In the genomic region with DNA sequence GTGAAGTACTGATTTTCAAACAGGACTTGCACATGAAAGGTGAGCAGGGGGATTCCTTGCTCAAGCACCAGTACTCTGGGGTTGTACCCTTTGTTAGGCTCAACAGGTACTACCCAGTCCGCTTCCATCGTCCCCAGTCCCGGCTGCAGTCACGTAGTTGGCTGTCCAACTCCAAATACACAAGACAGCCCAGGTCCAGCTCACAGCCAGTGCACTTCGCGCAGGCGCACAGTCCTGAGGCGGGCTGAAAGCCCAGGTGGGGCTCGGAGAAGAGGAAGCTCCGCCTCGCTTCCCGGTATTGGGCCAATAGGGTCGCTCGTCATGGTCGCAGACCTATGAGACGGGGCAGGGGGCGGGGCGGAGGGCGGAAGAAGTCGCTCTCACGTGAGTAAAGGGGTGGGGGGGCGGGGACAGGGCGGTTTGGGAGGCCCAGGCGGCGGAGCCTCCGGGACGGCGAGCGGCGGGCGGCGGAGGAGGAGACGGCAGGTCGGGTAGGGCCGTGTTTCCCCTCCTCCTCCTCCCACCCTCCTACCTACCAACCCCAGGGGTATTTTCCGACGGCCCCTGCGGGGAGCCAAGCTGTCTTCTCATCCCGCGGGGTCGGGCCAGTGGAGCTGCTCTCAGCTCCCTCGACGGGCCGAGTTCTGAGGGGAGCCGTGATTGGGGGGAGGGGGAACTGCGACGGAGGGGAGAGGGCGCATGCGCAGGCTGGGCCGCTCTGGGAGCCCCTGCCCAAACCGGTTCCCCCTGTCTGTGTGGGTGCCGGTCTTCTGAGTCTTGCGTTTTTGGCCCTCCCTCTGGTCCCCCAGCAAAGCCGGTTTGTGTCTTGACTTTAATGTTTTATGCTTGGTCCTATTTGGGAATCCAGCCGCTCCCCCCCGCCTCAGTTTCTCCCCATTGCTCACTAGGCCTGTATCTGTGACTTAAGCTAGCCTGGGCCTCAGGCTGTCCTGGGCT, we compare ENCODE assay signal across 1 cellular context.
TF ChIP-seq lines count a peak whose summit lies in the region.

A gene (plus strand): TSS at position 418 of the 957 bp plus-strand sequence. CDS start 16,040 bp downstream, outside the sequence.

TF ChIP-seq in HepG2, 621 proteins besides CTCF, POLR2A, EP300 and RAD21 (continued from another document and continues in another):
- TF ChIP-seq, protein P1, sequence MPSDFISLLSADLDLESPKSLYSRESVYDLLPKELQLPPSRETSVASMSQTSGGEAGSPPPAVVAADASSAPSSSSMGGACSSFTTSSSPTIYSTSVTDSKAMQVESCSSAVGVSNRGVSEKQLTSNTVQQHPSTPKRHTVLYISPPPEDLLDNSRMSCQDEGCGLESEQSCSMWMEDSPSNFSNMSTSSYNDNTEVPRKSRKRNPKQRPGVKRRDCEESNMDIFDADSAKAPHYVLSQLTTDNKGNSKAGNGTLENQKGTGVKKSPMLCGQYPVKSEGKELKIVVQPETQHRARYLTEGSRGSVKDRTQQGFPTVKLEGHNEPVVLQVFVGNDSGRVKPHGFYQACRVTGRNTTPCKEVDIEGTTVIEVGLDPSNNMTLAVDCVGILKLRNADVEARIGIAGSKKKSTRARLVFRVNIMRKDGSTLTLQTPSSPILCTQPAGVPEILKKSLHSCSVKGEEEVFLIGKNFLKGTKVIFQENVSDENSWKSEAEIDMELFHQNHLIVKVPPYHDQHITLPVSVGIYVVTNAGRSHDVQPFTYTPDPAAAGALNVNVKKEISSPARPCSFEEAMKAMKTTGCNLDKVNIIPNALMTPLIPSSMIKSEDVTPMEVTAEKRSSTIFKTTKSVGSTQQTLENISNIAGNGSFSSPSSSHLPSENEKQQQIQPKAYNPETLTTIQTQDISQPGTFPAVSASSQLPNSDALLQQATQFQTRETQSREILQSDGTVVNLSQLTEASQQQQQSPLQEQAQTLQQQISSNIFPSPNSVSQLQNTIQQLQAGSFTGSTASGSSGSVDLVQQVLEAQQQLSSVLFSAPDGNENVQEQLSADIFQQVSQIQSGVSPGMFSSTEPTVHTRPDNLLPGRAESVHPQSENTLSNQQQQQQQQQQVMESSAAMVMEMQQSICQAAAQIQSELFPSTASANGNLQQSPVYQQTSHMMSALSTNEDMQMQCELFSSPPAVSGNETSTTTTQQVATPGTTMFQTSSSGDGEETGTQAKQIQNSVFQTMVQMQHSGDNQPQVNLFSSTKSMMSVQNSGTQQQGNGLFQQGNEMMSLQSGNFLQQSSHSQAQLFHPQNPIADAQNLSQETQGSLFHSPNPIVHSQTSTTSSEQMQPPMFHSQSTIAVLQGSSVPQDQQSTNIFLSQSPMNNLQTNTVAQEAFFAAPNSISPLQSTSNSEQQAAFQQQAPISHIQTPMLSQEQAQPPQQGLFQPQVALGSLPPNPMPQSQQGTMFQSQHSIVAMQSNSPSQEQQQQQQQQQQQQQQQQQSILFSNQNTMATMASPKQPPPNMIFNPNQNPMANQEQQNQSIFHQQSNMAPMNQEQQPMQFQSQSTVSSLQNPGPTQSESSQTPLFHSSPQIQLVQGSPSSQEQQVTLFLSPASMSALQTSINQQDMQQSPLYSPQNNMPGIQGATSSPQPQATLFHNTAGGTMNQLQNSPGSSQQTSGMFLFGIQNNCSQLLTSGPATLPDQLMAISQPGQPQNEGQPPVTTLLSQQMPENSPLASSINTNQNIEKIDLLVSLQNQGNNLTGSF (CRISPR knock-in tag; IDR thresholded peaks at IDR 0.05) = no peak
- TF ChIP-seq STAT5B (CRISPR knock-in tag; IDR thresholded peaks at IDR 0.05) (no peak), FOXK2 (IDR thresholded peaks at IDR 0.05) (no peak), ZNF891 (CRISPR knock-in tag; IDR thresholded peaks at IDR 0.05) (peak; percentile 81; the same call in 1 of the 2 replicates), ZNF292 (CRISPR knock-in tag; IDR thresholded peaks at IDR 0.05; ENCODE audit: borderline replicate concordance, low read depth) (peak; percentile 64), CBX2 (IDR thresholded peaks at IDR 0.05; ENCODE audit: low read depth, low read length) (no peak), CBX2 (CRISPR knock-in tag; IDR thresholded peaks at IDR 0.05; ENCODE audit: low read depth) (no peak), NCOA2 (CRISPR knock-in tag; IDR thresholded peaks at IDR 0.05) (0 out of 2 replicates have a peak, but pooled peaks have one; percentile 5), ISL2 (CRISPR knock-in tag; IDR thresholded peaks at IDR 0.05) (peak; percentile 39; the same call in 1 of the 2 replicates), KDM2A (CRISPR knock-in tag; IDR thresholded peaks at IDR 0.05; ENCODE audit: borderline replicate concordance, low read depth) (peak; percentile 90; the same call in 1 of the 2 replicates), ZFX (CRISPR knock-in tag; IDR thresholded peaks at IDR 0.05; ENCODE audit: low read depth) (peak; percentile 89), RARG (CRISPR knock-in tag; IDR thresholded peaks at IDR 0.05; ENCODE audit: low read depth) (no peak), BORCS8-MEF2B (CRISPR knock-in tag; IDR thresholded peaks at IDR 0.05) (peak; percentile 48; the same call in 1 of the 2 replicates), FOXA1 (IDR thresholded peaks at IDR 0.05) (no peak), FOXA1 (CRISPR knock-in tag; IDR thresholded peaks at IDR 0.05) (0 out of 2 replicates have a peak, but pooled peaks have one; percentile 31), ZNF839 (CRISPR knock-in tag; IDR thresholded peaks at IDR 0.05; ENCODE audit: borderline replicate concordance) (0 out of 2 replicates have a peak, but pooled peaks have one; percentile 19), HOXD1 (CRISPR knock-in tag; IDR thresholded peaks at IDR 0.05) (peak; percentile 65; the same call in 1 of the 2 replicates), ZNF709 (CRISPR knock-in tag; IDR thresholded peaks at IDR 0.05) (0 out of 2 replicates have a peak, but pooled peaks have one; percentile 44), RBFOX2 (IDR thresholded peaks at IDR 0.05; ENCODE audit: low read depth, low read length) (peak; percentile 79), PAF1 (CRISPR knock-in tag; IDR thresholded peaks at IDR 0.05) (no peak), NFATC3 (CRISPR knock-in tag; IDR thresholded peaks at IDR 0.05) (no peak), SATB2 (CRISPR knock-in tag; IDR thresholded peaks at IDR 0.05) (no peak), ZBTB20 (CRISPR knock-in tag; IDR thresholded peaks at IDR 0.05; ENCODE audit: borderline replicate concordance, low read depth) (0 out of 2 replicates have a peak, but pooled peaks have one; percentile 13), ELF3 (CRISPR knock-in tag; IDR thresholded peaks at IDR 0.05) (peak; percentile 34)
- TF ChIP-seq, protein P2, sequence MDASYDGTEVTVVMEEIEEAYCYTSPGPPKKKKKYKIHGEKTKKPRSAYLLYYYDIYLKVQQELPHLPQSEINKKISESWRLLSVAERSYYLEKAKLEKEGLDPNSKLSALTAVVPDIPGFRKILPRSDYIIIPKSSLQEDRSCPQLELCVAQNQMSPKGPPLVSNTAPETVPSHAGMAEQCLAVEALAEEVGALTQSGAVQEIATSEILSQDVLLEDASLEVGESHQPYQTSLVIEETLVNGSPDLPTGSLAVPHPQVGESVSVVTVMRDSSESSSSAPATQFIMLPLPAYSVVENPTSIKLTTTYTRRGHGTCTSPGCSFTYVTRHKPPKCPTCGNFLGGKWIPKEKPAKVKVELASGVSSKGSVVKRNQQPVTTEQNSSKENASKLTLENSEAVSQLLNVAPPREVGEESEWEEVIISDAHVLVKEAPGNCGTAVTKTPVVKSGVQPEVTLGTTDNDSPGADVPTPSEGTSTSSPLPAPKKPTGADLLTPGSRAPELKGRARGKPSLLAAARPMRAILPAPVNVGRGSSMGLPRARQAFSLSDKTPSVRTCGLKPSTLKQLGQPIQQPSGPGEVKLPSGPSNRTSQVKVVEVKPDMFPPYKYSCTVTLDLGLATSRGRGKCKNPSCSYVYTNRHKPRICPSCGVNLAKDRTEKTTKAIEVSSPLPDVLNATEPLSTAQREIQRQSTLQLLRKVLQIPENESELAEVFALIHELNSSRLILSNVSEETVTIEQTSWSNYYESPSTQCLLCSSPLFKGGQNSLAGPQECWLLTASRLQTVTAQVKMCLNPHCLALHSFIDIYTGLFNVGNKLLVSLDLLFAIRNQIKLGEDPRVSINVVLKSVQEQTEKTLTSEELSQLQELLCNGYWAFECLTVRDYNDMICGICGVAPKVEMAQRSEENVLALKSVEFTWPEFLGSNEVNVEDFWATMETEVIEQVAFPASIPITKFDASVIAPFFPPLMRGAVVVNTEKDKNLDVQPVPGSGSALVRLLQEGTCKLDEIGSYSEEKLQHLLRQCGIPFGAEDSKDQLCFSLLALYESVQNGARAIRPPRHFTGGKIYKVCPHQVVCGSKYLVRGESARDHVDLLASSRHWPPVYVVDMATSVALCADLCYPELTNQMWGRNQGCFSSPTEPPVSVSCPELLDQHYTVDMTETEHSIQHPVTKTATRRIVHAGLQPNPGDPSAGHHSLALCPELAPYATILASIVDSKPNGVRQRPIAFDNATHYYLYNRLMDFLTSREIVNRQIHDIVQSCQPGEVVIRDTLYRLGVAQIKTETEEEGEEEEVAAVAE (CRISPR knock-in tag; IDR thresholded peaks at IDR 0.05; ENCODE audit: borderline replicate concordance) = no peak
- TF ChIP-seq, protein P3, sequence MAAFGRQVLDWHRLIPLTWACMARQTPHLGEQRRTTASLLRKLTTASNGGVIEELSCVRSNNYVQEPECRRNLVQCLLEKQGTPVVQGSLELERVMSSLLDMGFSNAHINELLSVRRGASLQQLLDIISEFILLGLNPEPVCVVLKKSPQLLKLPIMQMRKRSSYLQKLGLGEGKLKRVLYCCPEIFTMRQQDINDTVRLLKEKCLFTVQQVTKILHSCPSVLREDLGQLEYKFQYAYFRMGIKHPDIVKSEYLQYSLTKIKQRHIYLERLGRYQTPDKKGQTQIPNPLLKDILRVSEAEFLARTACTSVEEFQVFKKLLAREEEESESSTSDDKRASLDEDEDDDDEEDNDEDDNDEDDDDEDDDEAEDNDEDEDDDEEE (CRISPR knock-in tag; IDR thresholded peaks at IDR 0.05) = peak; percentile 53; the same call in 1 of the 2 replicates
- TF ChIP-seq, protein P4, sequence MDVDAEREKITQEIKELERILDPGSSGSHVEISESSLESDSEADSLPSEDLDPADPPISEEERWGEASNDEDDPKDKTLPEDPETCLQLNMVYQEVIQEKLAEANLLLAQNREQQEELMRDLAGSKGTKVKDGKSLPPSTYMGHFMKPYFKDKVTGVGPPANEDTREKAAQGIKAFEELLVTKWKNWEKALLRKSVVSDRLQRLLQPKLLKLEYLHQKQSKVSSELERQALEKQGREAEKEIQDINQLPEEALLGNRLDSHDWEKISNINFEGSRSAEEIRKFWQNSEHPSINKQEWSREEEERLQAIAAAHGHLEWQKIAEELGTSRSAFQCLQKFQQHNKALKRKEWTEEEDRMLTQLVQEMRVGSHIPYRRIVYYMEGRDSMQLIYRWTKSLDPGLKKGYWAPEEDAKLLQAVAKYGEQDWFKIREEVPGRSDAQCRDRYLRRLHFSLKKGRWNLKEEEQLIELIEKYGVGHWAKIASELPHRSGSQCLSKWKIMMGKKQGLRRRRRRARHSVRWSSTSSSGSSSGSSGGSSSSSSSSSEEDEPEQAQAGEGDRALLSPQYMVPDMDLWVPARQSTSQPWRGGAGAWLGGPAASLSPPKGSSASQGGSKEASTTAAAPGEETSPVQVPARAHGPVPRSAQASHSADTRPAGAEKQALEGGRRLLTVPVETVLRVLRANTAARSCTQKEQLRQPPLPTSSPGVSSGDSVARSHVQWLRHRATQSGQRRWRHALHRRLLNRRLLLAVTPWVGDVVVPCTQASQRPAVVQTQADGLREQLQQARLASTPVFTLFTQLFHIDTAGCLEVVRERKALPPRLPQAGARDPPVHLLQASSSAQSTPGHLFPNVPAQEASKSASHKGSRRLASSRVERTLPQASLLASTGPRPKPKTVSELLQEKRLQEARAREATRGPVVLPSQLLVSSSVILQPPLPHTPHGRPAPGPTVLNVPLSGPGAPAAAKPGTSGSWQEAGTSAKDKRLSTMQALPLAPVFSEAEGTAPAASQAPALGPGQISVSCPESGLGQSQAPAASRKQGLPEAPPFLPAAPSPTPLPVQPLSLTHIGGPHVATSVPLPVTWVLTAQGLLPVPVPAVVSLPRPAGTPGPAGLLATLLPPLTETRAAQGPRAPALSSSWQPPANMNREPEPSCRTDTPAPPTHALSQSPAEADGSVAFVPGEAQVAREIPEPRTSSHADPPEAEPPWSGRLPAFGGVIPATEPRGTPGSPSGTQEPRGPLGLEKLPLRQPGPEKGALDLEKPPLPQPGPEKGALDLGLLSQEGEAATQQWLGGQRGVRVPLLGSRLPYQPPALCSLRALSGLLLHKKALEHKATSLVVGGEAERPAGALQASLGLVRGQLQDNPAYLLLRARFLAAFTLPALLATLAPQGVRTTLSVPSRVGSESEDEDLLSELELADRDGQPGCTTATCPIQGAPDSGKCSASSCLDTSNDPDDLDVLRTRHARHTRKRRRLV (CRISPR knock-in tag; IDR thresholded peaks at IDR 0.05) = peak; percentile 79; the same call in 1 of the 2 replicates
- TF ChIP-seq, protein P5, sequence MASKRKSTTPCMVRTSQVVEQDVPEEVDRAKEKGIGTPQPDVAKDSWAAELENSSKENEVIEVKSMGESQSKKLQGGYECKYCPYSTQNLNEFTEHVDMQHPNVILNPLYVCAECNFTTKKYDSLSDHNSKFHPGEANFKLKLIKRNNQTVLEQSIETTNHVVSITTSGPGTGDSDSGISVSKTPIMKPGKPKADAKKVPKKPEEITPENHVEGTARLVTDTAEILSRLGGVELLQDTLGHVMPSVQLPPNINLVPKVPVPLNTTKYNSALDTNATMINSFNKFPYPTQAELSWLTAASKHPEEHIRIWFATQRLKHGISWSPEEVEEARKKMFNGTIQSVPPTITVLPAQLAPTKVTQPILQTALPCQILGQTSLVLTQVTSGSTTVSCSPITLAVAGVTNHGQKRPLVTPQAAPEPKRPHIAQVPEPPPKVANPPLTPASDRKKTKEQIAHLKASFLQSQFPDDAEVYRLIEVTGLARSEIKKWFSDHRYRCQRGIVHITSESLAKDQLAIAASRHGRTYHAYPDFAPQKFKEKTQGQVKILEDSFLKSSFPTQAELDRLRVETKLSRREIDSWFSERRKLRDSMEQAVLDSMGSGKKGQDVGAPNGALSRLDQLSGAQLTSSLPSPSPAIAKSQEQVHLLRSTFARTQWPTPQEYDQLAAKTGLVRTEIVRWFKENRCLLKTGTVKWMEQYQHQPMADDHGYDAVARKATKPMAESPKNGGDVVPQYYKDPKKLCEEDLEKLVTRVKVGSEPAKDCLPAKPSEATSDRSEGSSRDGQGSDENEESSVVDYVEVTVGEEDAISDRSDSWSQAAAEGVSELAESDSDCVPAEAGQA (IDR thresholded peaks at IDR 0.05; ENCODE audit: low read depth) = no peak; the same call in 1 of the 2 replicates
- TF ChIP-seq, protein P5 (CRISPR knock-in tag; IDR thresholded peaks at IDR 0.05; ENCODE audit: borderline replicate concordance) = no peak
